In the genomic region with DNA sequence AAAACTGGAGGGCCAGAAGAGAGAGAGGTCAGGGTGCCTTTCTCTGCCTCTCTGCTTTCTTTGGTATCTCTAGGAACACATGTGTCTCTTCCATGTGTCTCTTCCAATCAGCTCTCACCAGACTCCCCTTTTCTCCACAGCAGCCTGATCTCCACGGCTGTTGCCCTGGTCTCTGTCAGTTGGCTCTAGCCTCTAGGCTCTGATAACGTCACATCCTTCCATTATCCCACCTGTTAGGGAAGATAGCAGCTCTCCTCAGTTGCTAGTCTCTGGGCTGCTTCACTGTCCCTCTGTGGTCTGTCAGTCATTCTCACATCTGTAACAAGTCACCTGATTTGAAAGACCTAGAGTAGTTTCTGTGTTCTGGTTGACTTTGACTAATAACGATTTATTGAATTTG, we compare ENCODE assay signal across 1 cellular context.
A peak's percentile ranks its signal among the peaks of the same experiment; 100 is the strongest.
TF ChIP-seq lines count a peak whose summit lies in the region.

No MANE protein-coding gene starts in this region.

TF ChIP-seq in K562, 482 proteins besides CTCF, POLR2A, EP300 and RAD21 (continued from another document and continues in another):
- TF ChIP-seq, protein P1, sequence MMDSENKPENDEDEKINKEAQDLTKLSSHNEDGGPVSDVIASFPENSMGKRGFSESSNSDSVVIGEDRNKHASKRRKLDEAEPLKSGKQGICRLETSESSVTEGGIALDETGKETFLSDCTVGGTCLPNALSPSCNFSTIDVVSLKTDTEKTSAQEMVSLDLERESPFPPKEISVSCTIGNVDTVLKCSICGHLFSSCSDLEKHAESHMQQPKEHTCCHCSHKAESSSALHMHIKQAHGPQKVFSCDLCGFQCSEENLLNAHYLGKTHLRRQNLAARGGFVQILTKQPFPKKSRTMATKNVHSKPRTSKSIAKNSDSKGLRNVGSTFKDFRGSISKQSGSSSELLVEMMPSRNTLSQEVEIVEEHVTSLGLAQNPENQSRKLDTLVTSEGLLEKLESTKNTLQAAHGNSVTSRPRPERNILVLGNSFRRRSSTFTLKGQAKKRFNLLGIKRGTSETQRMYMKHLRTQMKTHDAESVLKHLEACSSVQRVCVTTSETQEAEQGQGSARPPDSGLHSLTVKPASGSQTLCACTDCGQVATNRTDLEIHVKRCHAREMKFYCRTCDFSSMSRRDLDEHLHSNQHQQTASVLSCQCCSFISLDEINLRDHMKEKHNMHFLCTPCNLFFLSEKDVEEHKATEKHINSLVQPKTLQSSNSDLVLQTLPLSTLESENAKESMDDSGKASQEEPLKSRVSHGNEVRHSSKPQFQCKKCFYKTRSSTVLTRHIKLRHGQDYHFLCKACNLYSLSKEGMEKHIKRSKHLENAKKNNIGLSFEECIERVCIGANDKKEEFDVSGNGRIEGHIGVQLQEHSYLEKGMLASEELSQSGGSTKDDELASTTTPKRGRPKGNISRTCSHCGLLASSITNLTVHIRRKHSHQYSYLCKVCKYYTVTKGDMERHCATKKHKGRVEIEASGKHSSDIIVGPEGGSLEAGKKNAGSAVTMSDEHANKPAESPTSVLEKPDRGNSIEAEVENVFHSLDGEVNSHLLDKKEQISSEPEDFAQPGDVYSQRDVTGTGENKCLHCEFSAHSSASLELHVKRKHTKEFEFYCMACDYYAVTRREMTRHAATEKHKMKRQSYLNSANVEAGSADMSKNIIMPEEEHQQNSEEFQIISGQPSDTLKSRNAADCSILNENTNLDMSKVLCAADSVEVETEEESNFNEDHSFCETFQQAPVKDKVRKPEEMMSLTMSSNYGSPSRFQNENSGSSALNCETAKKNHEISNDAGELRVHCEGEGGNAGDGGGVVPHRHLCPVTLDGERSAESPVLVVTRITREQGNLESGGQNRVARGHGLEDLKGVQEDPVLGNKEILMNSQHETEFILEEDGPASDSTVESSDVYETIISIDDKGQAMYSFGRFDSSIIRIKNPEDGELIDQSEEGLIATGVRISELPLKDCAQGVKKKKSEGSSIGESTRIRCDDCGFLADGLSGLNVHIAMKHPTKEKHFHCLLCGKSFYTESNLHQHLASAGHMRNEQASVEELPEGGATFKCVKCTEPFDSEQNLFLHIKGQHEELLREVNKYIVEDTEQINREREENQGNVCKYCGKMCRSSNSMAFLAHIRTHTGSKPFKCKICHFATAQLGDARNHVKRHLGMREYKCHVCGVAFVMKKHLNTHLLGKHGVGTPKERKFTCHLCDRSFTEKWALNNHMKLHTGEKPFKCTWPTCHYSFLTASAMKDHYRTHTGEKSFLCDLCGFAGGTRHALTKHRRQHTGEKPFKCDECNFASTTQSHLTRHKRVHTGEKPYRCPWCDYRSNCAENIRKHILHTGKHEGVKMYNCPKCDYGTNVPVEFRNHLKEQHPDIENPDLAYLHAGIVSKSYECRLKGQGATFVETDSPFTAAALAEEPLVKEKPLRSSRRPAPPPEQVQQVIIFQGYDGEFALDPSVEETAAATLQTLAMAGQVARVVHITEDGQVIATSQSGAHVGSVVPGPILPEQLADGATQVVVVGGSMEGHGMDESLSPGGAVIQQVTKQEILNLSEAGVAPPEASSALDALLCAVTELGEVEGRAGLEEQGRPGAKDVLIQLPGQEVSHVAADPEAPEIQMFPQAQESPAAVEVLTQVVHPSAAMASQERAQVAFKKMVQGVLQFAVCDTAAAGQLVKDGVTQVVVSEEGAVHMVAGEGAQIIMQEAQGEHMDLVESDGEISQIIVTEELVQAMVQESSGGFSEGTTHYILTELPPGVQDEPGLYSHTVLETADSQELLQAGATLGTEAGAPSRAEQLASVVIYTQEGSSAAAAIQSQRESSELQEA (IDR thresholded peaks at IDR 0.05; ENCODE audit: low read depth), result 0 out of 2 replicates have a peak, but pooled peaks have one; percentile 54
- TF ChIP-seq, protein P2, sequence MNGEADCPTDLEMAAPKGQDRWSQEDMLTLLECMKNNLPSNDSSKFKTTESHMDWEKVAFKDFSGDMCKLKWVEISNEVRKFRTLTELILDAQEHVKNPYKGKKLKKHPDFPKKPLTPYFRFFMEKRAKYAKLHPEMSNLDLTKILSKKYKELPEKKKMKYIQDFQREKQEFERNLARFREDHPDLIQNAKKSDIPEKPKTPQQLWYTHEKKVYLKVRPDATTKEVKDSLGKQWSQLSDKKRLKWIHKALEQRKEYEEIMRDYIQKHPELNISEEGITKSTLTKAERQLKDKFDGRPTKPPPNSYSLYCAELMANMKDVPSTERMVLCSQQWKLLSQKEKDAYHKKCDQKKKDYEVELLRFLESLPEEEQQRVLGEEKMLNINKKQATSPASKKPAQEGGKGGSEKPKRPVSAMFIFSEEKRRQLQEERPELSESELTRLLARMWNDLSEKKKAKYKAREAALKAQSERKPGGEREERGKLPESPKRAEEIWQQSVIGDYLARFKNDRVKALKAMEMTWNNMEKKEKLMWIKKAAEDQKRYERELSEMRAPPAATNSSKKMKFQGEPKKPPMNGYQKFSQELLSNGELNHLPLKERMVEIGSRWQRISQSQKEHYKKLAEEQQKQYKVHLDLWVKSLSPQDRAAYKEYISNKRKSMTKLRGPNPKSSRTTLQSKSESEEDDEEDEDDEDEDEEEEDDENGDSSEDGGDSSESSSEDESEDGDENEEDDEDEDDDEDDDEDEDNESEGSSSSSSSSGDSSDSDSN (IDR thresholded peaks at IDR 0.05; ENCODE audit: borderline replicate concordance in 1 of 2, low read depth in 2 of 2, low read length in 2 of 2), result no peak
- peak; percentile 83 for TF ChIP-seq KLF16 (IDR thresholded peaks at IDR 0.05)
- TF ChIP-seq, protein P3, sequence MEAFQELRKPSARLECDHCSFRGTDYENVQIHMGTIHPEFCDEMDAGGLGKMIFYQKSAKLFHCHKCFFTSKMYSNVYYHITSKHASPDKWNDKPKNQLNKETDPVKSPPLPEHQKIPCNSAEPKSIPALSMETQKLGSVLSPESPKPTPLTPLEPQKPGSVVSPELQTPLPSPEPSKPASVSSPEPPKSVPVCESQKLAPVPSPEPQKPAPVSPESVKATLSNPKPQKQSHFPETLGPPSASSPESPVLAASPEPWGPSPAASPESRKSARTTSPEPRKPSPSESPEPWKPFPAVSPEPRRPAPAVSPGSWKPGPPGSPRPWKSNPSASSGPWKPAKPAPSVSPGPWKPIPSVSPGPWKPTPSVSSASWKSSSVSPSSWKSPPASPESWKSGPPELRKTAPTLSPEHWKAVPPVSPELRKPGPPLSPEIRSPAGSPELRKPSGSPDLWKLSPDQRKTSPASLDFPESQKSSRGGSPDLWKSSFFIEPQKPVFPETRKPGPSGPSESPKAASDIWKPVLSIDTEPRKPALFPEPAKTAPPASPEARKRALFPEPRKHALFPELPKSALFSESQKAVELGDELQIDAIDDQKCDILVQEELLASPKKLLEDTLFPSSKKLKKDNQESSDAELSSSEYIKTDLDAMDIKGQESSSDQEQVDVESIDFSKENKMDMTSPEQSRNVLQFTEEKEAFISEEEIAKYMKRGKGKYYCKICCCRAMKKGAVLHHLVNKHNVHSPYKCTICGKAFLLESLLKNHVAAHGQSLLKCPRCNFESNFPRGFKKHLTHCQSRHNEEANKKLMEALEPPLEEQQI (IDR thresholded peaks at IDR 0.05), result peak; percentile 89
- peak; percentile 98 for TF ChIP-seq ARID1B (IDR thresholded peaks at IDR 0.05)
- TF ChIP-seq ZNF224 (CRISPR knock-in tag; IDR thresholded peaks at IDR 0.05), result no peak
- TF ChIP-seq HDAC2 (IDR thresholded peaks at IDR 0.05), result 0 out of 2 replicates have a peak, but pooled peaks have one; percentile 37
- TF ChIP-seq ZNF175 (CRISPR knock-in tag; IDR thresholded peaks at IDR 0.05; ENCODE audit: low read depth), result no peak
- 0 out of 4 replicates have a peak, but pooled peaks of 1 of the 2 experiments have one; percentile 27 for TF ChIP-seq TBL1XR1 (IDR thresholded peaks at IDR 0.05; ENCODE audit: low read length in 2 of 2)
- TF ChIP-seq ZNF644 (tag; IDR thresholded peaks at IDR 0.05; ENCODE audit: low read depth), result 0 out of 2 replicates have a peak, but pooled peaks have one; percentile 40
- TF ChIP-seq, protein P4, sequence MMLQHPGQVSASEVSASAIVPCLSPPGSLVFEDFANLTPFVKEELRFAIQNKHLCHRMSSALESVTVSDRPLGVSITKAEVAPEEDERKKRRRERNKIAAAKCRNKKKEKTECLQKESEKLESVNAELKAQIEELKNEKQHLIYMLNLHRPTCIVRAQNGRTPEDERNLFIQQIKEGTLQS (IDR thresholded peaks at IDR 0.05), result peak; percentile 43; the same call in 1 of the 2 replicates
- TF ChIP-seq, protein P4 (CRISPR knock-in tag; conservative IDR thresholded peaks at IDR 0.05), result no peak
- peak; percentile 98 for TF ChIP-seq TEAD4 (IDR thresholded peaks at IDR 0.05; ENCODE audit: low read length)
- no peak for TF ChIP-seq TEAD4 (CRISPR knock-in tag; IDR thresholded peaks at IDR 0.05; ENCODE audit: borderline replicate concordance)
- TF ChIP-seq MEIS2 (IDR thresholded peaks at IDR 0.05; ENCODE audit: partially characterized antibody), result peak; percentile 81
- peak; percentile 38 for TF ChIP-seq TAF1 (IDR thresholded peaks at IDR 0.05; ENCODE audit: control insufficient read depth, extremely low read depth, insufficient read depth, low read length, severe bottlenecking)
- TF ChIP-seq C11orf30 (IDR thresholded peaks at IDR 0.05; ENCODE audit: low read depth), result no peak
- peak; percentile 92 for TF ChIP-seq DPF2 (IDR thresholded peaks at IDR 0.05)
- TF ChIP-seq, protein P5, sequence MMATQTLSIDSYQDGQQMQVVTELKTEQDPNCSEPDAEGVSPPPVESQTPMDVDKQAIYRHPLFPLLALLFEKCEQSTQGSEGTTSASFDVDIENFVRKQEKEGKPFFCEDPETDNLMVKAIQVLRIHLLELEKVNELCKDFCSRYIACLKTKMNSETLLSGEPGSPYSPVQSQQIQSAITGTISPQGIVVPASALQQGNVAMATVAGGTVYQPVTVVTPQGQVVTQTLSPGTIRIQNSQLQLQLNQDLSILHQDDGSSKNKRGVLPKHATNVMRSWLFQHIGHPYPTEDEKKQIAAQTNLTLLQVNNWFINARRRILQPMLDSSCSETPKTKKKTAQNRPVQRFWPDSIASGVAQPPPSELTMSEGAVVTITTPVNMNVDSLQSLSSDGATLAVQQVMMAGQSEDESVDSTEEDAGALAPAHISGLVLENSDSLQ (IDR thresholded peaks at IDR 0.05), result peak; percentile 95
- TF ChIP-seq RNF2 (IDR thresholded peaks at IDR 0.05), result peak; percentile 48; the same call in 1 of the 2 replicates
- TF ChIP-seq NR2C1 (IDR thresholded peaks at IDR 0.05), result peak; percentile 47
- no peak for TF ChIP-seq NR2C1 (tag; IDR thresholded peaks at IDR 0.05)
- TF ChIP-seq BCOR (IDR thresholded peaks at IDR 0.05), result peak; percentile 65
- TF ChIP-seq, protein P6, sequence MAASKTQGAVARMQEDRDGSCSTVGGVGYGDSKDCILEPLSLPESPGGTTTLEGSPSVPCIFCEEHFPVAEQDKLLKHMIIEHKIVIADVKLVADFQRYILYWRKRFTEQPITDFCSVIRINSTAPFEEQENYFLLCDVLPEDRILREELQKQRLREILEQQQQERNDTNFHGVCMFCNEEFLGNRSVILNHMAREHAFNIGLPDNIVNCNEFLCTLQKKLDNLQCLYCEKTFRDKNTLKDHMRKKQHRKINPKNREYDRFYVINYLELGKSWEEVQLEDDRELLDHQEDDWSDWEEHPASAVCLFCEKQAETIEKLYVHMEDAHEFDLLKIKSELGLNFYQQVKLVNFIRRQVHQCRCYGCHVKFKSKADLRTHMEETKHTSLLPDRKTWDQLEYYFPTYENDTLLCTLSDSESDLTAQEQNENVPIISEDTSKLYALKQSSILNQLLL (CRISPR knock-in tag; IDR thresholded peaks at IDR 0.05; ENCODE audit: borderline replicate concordance), result no peak
- peak; percentile 86 for TF ChIP-seq SOX6 (IDR thresholded peaks at IDR 0.05)
- peak; percentile 95 for TF ChIP-seq PHB2 (IDR thresholded peaks at IDR 0.05; ENCODE audit: low read depth)
- TF ChIP-seq, protein P7, sequence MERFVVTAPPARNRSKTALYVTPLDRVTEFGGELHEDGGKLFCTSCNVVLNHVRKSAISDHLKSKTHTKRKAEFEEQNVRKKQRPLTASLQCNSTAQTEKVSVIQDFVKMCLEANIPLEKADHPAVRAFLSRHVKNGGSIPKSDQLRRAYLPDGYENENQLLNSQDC (CRISPR knock-in tag; IDR thresholded peaks at IDR 0.05), result no peak
- peak; percentile 93 for TF ChIP-seq NFIC (IDR thresholded peaks at IDR 0.05)
- no peak for TF ChIP-seq ZBTB7A (IDR thresholded peaks at IDR 0.05; ENCODE audit: borderline replicate concordance, control insufficient read depth, low read depth, low read length)
- TF ChIP-seq TCF3 (CRISPR knock-in tag; IDR thresholded peaks at IDR 0.05), result peak; percentile 94
- TF ChIP-seq PHF8 (IDR thresholded peaks at IDR 0.05; ENCODE audit: borderline replicate concordance, low read length), result no peak
- TF ChIP-seq HNRNPLL (IDR thresholded peaks at IDR 0.05; ENCODE audit: low read depth, low read length, poor library complexity, severe bottlenecking), result no peak
- TF ChIP-seq RUNX1 (IDR thresholded peaks at IDR 0.05; ENCODE audit: low read depth), result no peak
- TF ChIP-seq, protein P8, sequence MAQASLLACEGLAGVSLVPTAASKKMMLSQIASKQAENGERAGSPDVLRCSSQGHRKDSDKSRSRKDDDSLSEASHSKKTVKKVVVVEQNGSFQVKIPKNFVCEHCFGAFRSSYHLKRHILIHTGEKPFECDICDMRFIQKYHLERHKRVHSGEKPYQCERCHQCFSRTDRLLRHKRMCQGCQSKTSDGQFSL (CRISPR knock-in tag; IDR thresholded peaks at IDR 0.05), result no peak
- TF ChIP-seq, protein P8 (tag; IDR thresholded peaks at IDR 0.05), result no peak
- TF ChIP-seq, protein P9, sequence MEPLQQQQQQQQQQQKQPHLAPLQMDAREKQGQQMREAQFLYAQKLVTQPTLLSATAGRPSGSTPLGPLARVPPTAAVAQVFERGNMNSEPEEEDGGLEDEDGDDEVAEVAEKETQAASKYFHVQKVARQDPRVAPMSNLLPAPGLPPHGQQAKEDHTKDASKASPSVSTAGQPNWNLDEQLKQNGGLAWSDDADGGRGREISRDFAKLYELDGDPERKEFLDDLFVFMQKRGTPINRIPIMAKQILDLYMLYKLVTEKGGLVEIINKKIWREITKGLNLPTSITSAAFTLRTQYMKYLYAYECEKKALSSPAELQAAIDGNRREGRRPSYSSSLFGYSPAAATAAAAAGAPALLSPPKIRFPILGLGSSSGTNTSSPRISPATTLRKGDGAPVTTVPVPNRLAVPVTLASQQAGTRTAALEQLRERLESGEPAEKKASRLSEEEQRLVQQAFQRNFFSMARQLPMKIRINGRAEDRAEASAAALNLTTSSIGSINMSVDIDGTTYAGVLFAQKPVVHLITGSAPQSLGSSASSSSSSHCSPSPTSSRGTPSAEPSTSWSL (CRISPR knock-in tag; IDR thresholded peaks at IDR 0.05; ENCODE audit: borderline replicate concordance), result no peak
- TF ChIP-seq, protein P10, sequence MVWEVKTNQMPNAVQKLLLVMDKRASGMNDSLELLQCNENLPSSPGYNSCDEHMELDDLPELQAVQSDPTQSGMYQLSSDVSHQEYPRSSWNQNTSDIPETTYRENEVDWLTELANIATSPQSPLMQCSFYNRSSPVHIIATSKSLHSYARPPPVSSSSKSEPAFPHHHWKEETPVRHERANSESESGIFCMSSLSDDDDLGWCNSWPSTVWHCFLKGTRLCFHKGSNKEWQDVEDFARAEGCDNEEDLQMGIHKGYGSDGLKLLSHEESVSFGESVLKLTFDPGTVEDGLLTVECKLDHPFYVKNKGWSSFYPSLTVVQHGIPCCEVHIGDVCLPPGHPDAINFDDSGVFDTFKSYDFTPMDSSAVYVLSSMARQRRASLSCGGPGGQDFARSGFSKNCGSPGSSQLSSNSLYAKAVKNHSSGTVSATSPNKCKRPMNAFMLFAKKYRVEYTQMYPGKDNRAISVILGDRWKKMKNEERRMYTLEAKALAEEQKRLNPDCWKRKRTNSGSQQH (CRISPR knock-in tag; IDR thresholded peaks at IDR 0.05), result no peak
